In the genomic region with DNA sequence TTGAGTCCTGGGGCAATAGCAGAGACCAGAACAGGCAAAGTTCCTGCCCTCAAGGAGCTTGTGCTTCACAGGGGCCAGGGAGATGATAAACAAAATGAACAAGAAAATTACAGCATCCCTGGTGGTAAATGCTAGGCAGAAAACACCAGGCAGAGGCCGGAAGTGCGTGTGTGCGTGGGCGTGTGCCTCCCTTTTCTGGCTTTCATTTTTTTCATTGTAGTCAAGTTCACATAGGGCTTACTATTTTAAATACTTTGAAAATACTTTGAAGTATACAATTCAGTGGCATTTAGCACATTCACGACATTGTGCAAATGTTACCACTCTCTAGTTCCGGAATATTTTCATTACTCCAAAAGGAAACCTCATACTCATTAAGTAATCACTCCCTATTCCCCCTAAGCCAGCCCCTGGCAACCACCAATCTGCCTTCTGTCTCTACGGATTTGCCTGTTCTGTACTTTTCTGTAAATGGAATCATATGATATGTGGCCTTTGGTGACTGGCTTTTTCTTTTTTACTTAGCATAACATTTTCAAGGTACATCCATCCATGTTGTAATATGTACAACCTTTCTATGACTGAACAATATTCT, we compare ENCODE assay signal across 10 cellular contexts.
DNase-seq lines count a peak whose midpoint lies in the region; ATAC-seq and TF ChIP-seq lines count a peak whose summit lies in the region.
"Had no signal": no experiment of that assay in that cellular context is flagged by ENCODE, and none has a peak within 500 bp of the region (broad histone marks: within the 10 kb centered on the region; RNA-seq: fewer than 3 reads in every experiment).

No MANE protein-coding gene starts in this region.

- peak overlapping the region; percentile 70 for H3K27ac Mint-ChIP-seq in activated T-cell treated with anti-CD3 and anti-CD28 coated beads, Interleukin-2, amount 50 U/mL, for 24 hours
- H3K27ac Mint-ChIP-seq in MCF 10A (ENCODE audit: low read depth, unreplicated experiment): no peak overlapping the region
- H3K27ac Mint-ChIP-seq: WTC11 had no signal

- no peak overlapping the region for H3K4me3 ChIP-seq in gastroesophageal sphincter

- no peaks in the 10 kb centered on the region for H3K36me3 Mint-ChIP-seq in activated T-cell treated with anti-CD3 and anti-CD28 coated beads, Interleukin-2, amount 50 U/mL, for 24 hours (ENCODE audit: low read depth)
- no peaks in the 10 kb centered on the region for H3K36me3 Mint-ChIP-seq in MCF 10A (ENCODE audit: insufficient read depth, unreplicated experiment)
- H3K36me3 Mint-ChIP-seq: WTC11 had no signal

- POLR2A ChIA-PET in MCF 10A (lab: Yijun Ruan, JAX): interaction anchor here (0.6 to 1.3 kb wide), 2 partner anchors 79 to 143 kb away, joined by 3 to 4 read pairs; no protein-coding TSS in a partner anchor

- no peak for TF ChIP-seq CTCF in gastroesophageal sphincter (IDR thresholded peaks at IDR 0.05)
- TF ChIP-seq CTCF in MCF 10A (IDR thresholded peaks at IDR 0.05; ENCODE audit: unreplicated experiment): no peak

- no peak overlapping the region for H3K4me3 Mint-ChIP-seq in activated T-cell treated with anti-CD3 and anti-CD28 coated beads, Interleukin-2, amount 50 U/mL, for 24 hours
- no peak overlapping the region for H3K4me3 Mint-ChIP-seq in MCF 10A (ENCODE audit: unreplicated experiment)
- H3K4me3 Mint-ChIP-seq: WTC11 had no signal

- no TSS peak for BruUV-seq in MCF 10A (replicated peaks; lab: Mats Ljungman, UMichigan)

- H3K27me3 ChIP-seq in gastroesophageal sphincter: no peaks in the 10 kb centered on the region

- peaks cover 63% of the 10 kb centered on the region for H3K4me1 Mint-ChIP-seq in activated T-cell treated with anti-CD3 and anti-CD28 coated beads, Interleukin-2, amount 50 U/mL, for 24 hours (ENCODE audit: low read depth)
- peaks cover under 1% of the 10 kb centered on the region for H3K4me1 Mint-ChIP-seq in MCF 10A (ENCODE audit: insufficient read depth, unreplicated experiment)

- DNase-seq in T follicular helper cell (ENCODE audit: low read depth) (peak; percentile 68), NCI-H524 treated with DMSO at 0.1 percent for 48 hours (lab: John Stamatoyannopoulos, UW) (no peak), MCF 10A (ENCODE audit: unreplicated experiment) (no peak), putamen (ENCODE audit: low spot score) (no peak), mucosa of gallbladder (ENCODE audit: low spot score) (no peak)
- DNase-seq in activated T-cell treated with anti-CD3 and anti-CD28 coated beads, Interleukin-2, amount 50 U/mL, for 24 hours: peak; percentile 81
- peak; percentile 40 for DNase-seq in stimulated activated CD8-positive, alpha-beta memory T cell treated with anti-CD3 and anti-CD28 coated beads, Interleukin-12 subunit alpha, Interleukin-12 subunit beta, amount 100 ng/mL, for 4 hours (ENCODE audit: low read depth)
- DNase-seq: NCI-H1105 treated with DMSO at 0.1 percent for 48 hours had no signal

- peak; percentile 36 for ATAC-seq in gastroesophageal sphincter
- ATAC-seq: WTC11 had no signal

- H3K36me3 ChIP-seq in gastroesophageal sphincter: no peaks in the 10 kb centered on the region

- CTCF ChIA-PET in MCF 10A (lab: Yijun Ruan, JAX): interaction anchor here (0.9 kb wide), 1 partner anchor 65 kb away, joined by 6 read pairs; no protein-coding TSS in a partner anchor

- H3K27ac ChIP-seq in gastroesophageal sphincter: peak overlapping the region; percentile 9 to 86 (median 78)

- WGBS in gastroesophageal sphincter (ENCODE audit: low coverage in 1 of 2), 2 donors: 37 to 67% methylated on average over 3 to 7 of the region's 7 CpGs

- H3K4me1 ChIP-seq in gastroesophageal sphincter: peaks cover 0 to 26% (median 0%) of the 10 kb centered on the region in 3 donors

- TF ChIP-seq EP300 in gastroesophageal sphincter (IDR thresholded peaks at IDR 0.05): no peak

- intact Hi-C loops in MCF 10A (cut with micrococcal nuclease): no loop called here

- no peak for TF ChIP-seq POLR2A in gastroesophageal sphincter (IDR thresholded peaks at IDR 0.05)

- H3K27me3 Mint-ChIP-seq in activated T-cell treated with anti-CD3 and anti-CD28 coated beads, Interleukin-2, amount 50 U/mL, for 24 hours: no peaks in the 10 kb centered on the region
- no peaks in the 10 kb centered on the region for H3K27me3 Mint-ChIP-seq in MCF 10A (ENCODE audit: insufficient read depth, unreplicated experiment)

- peaks cover 5% of the 10 kb centered on the region for H3K9me3 Mint-ChIP-seq in activated T-cell treated with anti-CD3 and anti-CD28 coated beads, Interleukin-2, amount 50 U/mL, for 24 hours
- no peaks in the 10 kb centered on the region for H3K9me3 Mint-ChIP-seq in MCF 10A (ENCODE audit: unreplicated experiment)
- H3K9me3 Mint-ChIP-seq: WTC11 had no signal

- H3K9me3 ChIP-seq in gastroesophageal sphincter: no peaks in the 10 kb centered on the region

Comparison
In these comparisons a context has a peak if more than half of its experiments do, and no peak if none do; other contexts are left out.
1. DNase-seq: peak in T follicular helper cell (single experiment), activated T-cell treated with anti-CD3 and anti-CD28 coated beads, Interleukin-2, amount 50 U/mL, for 24 hours (single experiment) and stimulated activated CD8-positive, alpha-beta memory T cell treated with anti-CD3 and anti-CD28 coated beads, Interleukin-12 subunit alpha, Interleukin-12 subunit beta, amount 100 ng/mL, for 4 hours (single experiment); none in NCI-H524 treated with DMSO at 0.1 percent for 48 hours (single experiment), MCF 10A (single experiment), putamen (single experiment) and mucosa of gallbladder (single experiment).